Comparison of ENCODE assay signal across 9 cellular contexts in the genomic region with DNA sequence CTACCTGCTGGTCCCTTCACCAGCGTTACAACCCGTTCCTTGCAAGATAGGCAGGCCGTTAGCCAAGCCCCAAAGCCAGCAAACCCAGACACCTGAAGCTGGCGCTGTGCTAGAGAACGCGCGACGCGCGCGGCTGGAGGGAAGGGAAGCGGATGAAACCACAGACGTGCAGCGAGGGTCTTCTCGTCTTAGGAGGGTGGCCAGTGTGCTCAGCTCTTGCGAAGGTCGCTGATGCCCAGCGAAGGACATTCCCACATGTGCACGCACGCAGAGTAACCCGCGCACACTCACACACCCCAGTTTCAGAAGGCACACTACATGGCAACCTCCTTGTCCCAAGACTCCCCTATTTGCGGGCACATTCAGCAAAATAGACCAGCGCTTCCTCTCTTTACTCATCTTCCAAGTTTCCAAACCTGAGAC. TPM values are rescaled to one million over a fixed set of nuclear protein-coding genes. Genes with fewer than 3 reads are reported as not detected.
DNase-seq lines count a peak whose midpoint lies in the region; ATAC-seq lines count a peak whose summit lies in the region.
"Had no signal": no experiment of that assay in that cellular context is flagged by ENCODE, and none has a peak within 500 bp of the region (broad histone marks: within the 10 kb centered on the region; RNA-seq: fewer than 3 reads in every experiment).

No MANE protein-coding gene starts in this region.

- no peak overlapping the region for H3K27ac Mint-ChIP-seq in stimulated activated naive B cell treated with anti-CD40 and anti-IgM and Interleukin-4, amounts not matched to agents 10 μg/mL and 1 μg/mL and 100 μg/mL, for 72 hours

- peak overlapping the region; percentile 80 for H3K4me3 ChIP-seq in rectal smooth muscle tissue (ENCODE audit: low read length)

- DNase-seq in SK-N-DZ (ENCODE audit: low spot score): peak; percentile 48
- DNase-seq in hepatic stellate cell (ENCODE audit: low spot score): peak; percentile 12
- no peak for DNase-seq in ACHN
- no peak for DNase-seq in SW 1271 (lab: John Stamatoyannopoulos, UW)
- no peak for DNase-seq in stimulated activated naive B cell treated with anti-CD40 and anti-IgM and Interleukin-4, amounts not matched to agents 10 μg/mL and 1 μg/mL and 100 μg/mL, for 72 hours

- in situ Hi-C loops in ACHN (cut with HindIII; ENCODE audit: low pct_ligation_motif_present, low pct_unique_long_range_greater_than_20kb, low sequenced_read_pairs): no loop called here

- H3K9me3 ChIP-seq in ES-I3 (ENCODE audit: control insufficient read depth, insufficient read depth, low read length): no peaks in the 10 kb centered on the region

- no peaks in the 10 kb centered on the region for H3K9me3 Mint-ChIP-seq in stimulated activated naive B cell treated with anti-CD40 and anti-IgM and Interleukin-4, amounts not matched to agents 10 μg/mL and 1 μg/mL and 100 μg/mL, for 72 hours

- no peak overlapping the region for H3K27ac ChIP-seq in rectal smooth muscle tissue (ENCODE audit: low read depth, low read length)

- H3K4me1 ChIP-seq in ES-I3 (ENCODE audit: insufficient read depth, low read length) (no peaks in the 10 kb centered on the region; the same call in 1 of the 2 replicates), rectal smooth muscle tissue (ENCODE audit: control insufficient read depth, insufficient read depth, low read length) (no peaks in the 10 kb centered on the region)

- H3K27me3 ChIP-seq in rectal smooth muscle tissue (ENCODE audit: control insufficient read depth, insufficient read depth, low read length): peaks cover 6% of the 10 kb centered on the region

- H3K4me1 Mint-ChIP-seq in stimulated activated naive B cell treated with anti-CD40 and anti-IgM and Interleukin-4, amounts not matched to agents 10 μg/mL and 1 μg/mL and 100 μg/mL, for 72 hours: peaks cover 5 to 15% of the 10 kb centered on the region in 2 donors

- peak overlapping the region; percentile 67 for H3K9ac ChIP-seq in ES-I3 (ENCODE audit: low read depth, low read length)
- H3K9ac ChIP-seq in rectal smooth muscle tissue (ENCODE audit: low read length): no peak overlapping the region

- no peak for ATAC-seq in HG02610 (IDR thresholded peaks at IDR 0.05; ENCODE audit: unreplicated experiment)
- no peak for ATAC-seq in stimulated activated naive B cell treated with anti-CD40 and anti-IgM and Interleukin-4, amounts not matched to agents 10 μg/mL and 1 μg/mL and 100 μg/mL, for 72 hours (replicated peaks)
- ATAC-seq: left colon had no signal

- H3K4me3 Mint-ChIP-seq in stimulated activated naive B cell treated with anti-CD40 and anti-IgM and Interleukin-4, amounts not matched to agents 10 μg/mL and 1 μg/mL and 100 μg/mL, for 72 hours: peak overlapping the region in 1 of 2 donors; percentile 18

- H3K36me3 Mint-ChIP-seq in stimulated activated naive B cell treated with anti-CD40 and anti-IgM and Interleukin-4, amounts not matched to agents 10 μg/mL and 1 μg/mL and 100 μg/mL, for 72 hours: no peaks in the 10 kb centered on the region

- peaks cover 41 to 44% of the 10 kb centered on the region in 2 donors for H3K27me3 Mint-ChIP-seq in stimulated activated naive B cell treated with anti-CD40 and anti-IgM and Interleukin-4, amounts not matched to agents 10 μg/mL and 1 μg/mL and 100 μg/mL, for 72 hours

- no peaks in the 10 kb centered on the region for H3K36me3 ChIP-seq in ES-I3 (ENCODE audit: insufficient read depth, low read length)
- H3K36me3 ChIP-seq in rectal smooth muscle tissue (ENCODE audit: control insufficient read depth, insufficient read depth, low read length): no peaks in the 10 kb centered on the region

RNA-seq across cellular contexts. Expression of a gene that starts 0.9 kb away (rescaled TPM):
- polyA plus RNA-seq in SK-N-DZ (2014; cell fraction: cytosol; rRNA removed): 0.08 TPM in 1 of 2 replicates, not detected in the other
- 0.24 and 0.39 TPM in 2 replicates for polyA plus RNA-seq in SK-N-DZ (2014; cell fraction: nucleus; rRNA removed)

Comparison
In these comparisons a context has a peak if more than half of its experiments do, and no peak if none do; other contexts are left out.
1. DNase-seq: peak in SK-N-DZ (single experiment) and hepatic stellate cell (single experiment); none in ACHN (single experiment), SW 1271 (0 of 2) and stimulated activated naive B cell treated with anti-CD40 and anti-IgM and Interleukin-4, amounts not matched to agents 10 μg/mL and 1 μg/mL and 100 μg/mL, for 72 hours (single experiment).